In genomic region chr10:75613685-75614587, GRCh38 we compare ENCODE assay signal across 12 cellular contexts.
A peak's percentile ranks its signal among the peaks of the same experiment; 100 is the strongest.
DNase-seq lines count a peak whose midpoint lies in the region; ATAC-seq, FAIRE-seq and TF ChIP-seq lines count a peak whose summit lies in the region.
"Had no signal": no experiment of that assay in that cellular context is flagged by ENCODE, and none has a peak within 500 bp of the region (broad histone marks: within the 10 kb centered on the region; RNA-seq: fewer than 3 reads in every experiment).

No MANE protein-coding gene starts in this region.

- H3K36me3 ChIP-seq in SK-N-SH (replicated peaks in 1 of 2; ENCODE audit: control insufficient read depth in 1 of 2, insufficient read depth in 2 of 2, low read length in 1 of 2) (no peaks in the 10 kb centered on the region), neural progenitor cell (no peaks in the 10 kb centered on the region)
- H3K36me3 ChIP-seq: gastroesophageal sphincter had no signal

- H3K9me3 ChIP-seq in SK-N-SH, result no peaks in the 10 kb centered on the region
- H3K9me3 ChIP-seq in neural progenitor cell (ENCODE audit: low read depth), result no peaks in the 10 kb centered on the region
- H3K9me3 ChIP-seq: gastroesophageal sphincter had no signal

- H4K20me1 ChIP-seq in SK-N-SH (ENCODE audit: insufficient read depth), result no peaks in the 10 kb centered on the region
- no peaks in the 10 kb centered on the region for H4K20me1 ChIP-seq in neural progenitor cell (ENCODE audit: low read depth)

- H3F3A ChIP-seq in SK-N-SH (replicated peaks; ENCODE audit: insufficient read depth), result no peaks in the 10 kb centered on the region
- H3F3A ChIP-seq in neural progenitor cell (ENCODE audit: low read depth), result no peaks in the 10 kb centered on the region

- TF ChIP-seq EP300 in SK-N-SH (IDR thresholded peaks at IDR 0.05; ENCODE audit: borderline replicate concordance in 1 of 2, low read depth in 1 of 2, low read length in 1 of 2), result no peak

- FAIRE-seq in urothelium cell line (lab: Jason Lieb, UNC), result no peak

- POLR2A ChIA-PET in SK-N-SH (lab: Yijun Ruan, JAX), result no interaction called here

- H3K4me3 ChIP-seq in SK-N-SH (ENCODE audit: low read depth in 2 of 2, low read length in 1 of 2), result no peak overlapping the region
- no peak overlapping the region for H3K4me3 ChIP-seq in neural progenitor cell
- H3K4me3 ChIP-seq: gastroesophageal sphincter had no signal

- H3K4me3 Mint-ChIP-seq in neural progenitor cell, result no peak overlapping the region

- H3K4me2 ChIP-seq in SK-N-SH, result no peak overlapping the region
- peak overlapping the region; percentile 21 for H3K4me2 ChIP-seq in neural progenitor cell

- H3K27ac ChIP-seq in SK-N-SH (ENCODE audit: low read depth in 2 of 2, low read length in 1 of 2) (no peak overlapping the region; a peak in 1 of 4 replicates), neural progenitor cell (no peak overlapping the region)

- H3K9ac ChIP-seq in SK-N-SH (no peak overlapping the region), neural progenitor cell (no peak overlapping the region)

- H3K79me2 ChIP-seq in SK-N-SH (ENCODE audit: insufficient read depth) (no peaks in the 10 kb centered on the region), neural progenitor cell (ENCODE audit: low read depth) (no peaks in the 10 kb centered on the region)

- peaks cover 24% of the 10 kb centered on the region for H3K4me1 Mint-ChIP-seq in neural progenitor cell

- TF ChIP-seq CTCF in SK-N-SH (IDR thresholded peaks at IDR 0.05) (no peak), neural progenitor cell (IDR thresholded peaks at IDR 0.05) (no peak)

- H3K27ac Mint-ChIP-seq in neural progenitor cell, result no peak overlapping the region

- DNase-seq in SK-N-SH, result no peak
- peak; percentile 37 for DNase-seq in neural progenitor cell (ENCODE audit: low spot score)
- DNase-seq in urothelium cell line (ENCODE audit: low spot score), result no peak
- no peak for DNase-seq in EL
- no peak for DNase-seq in kidney tubule cell (ENCODE audit: low spot score)
- DNase-seq: NCI-H510A treated with DMSO at 0.1 percent for 48 hours; stimulated activated naive CD8-positive, alpha-beta T cell treated with anti-CD3 and anti-CD28 coated beads, Interleukin-15, Interleukin-2, amounts not matched to agents 100 U/mL and 50 U/mL, for 24 hours; T-helper 1 cell had no signal

- peak; percentile 42 for ATAC-seq in GM19324 (IDR thresholded peaks at IDR 0.05; ENCODE audit: low FRiP score, unreplicated experiment)
- ATAC-seq in HG03039 (IDR thresholded peaks at IDR 0.05; ENCODE audit: unreplicated experiment), result peak; percentile 34
- ATAC-seq in activated CD4-positive, CD25-positive, alpha-beta regulatory T cell treated with anti-CD3 and anti-CD28 coated beads, Interleukin-2, amount 50 U/mL, for 24 hours, result no peak
- ATAC-seq: stimulated activated naive CD8-positive, alpha-beta T cell treated with anti-CD3 and anti-CD28 coated beads, Interleukin-15, Interleukin-2, amounts not matched to agents 100 U/mL and 50 U/mL, for 24 hours had no signal

- H3K36me3 Mint-ChIP-seq in neural progenitor cell, result no peaks in the 10 kb centered on the region

- H3K9me3 Mint-ChIP-seq in neural progenitor cell, result no peaks in the 10 kb centered on the region

- TF ChIP-seq RAD21 in SK-N-SH (IDR thresholded peaks at IDR 0.05; ENCODE audit: low read length), result no peak

- CTCF ChIA-PET in SK-N-SH (lab: Yijun Ruan, JAX), result no interaction called here

- no peaks in the 10 kb centered on the region for H3K9me2 ChIP-seq in SK-N-SH

- peaks cover 7% of the 10 kb centered on the region for H3K27me3 Mint-ChIP-seq in neural progenitor cell (ENCODE audit: insufficient read depth, low read depth)

- H2AFZ ChIP-seq in SK-N-SH (ENCODE audit: low read depth) (no peak overlapping the region), neural progenitor cell (replicated peaks) (peak overlapping the region; percentile 64)

- H3K27me3 ChIP-seq in SK-N-SH (ENCODE audit: insufficient read depth), result no peaks in the 10 kb centered on the region
- H3K27me3 ChIP-seq in neural progenitor cell, result no peaks in the 10 kb centered on the region
- H3K27me3 ChIP-seq: gastroesophageal sphincter had no signal

- H3K4me1 ChIP-seq in SK-N-SH (ENCODE audit: control insufficient read depth in 1 of 2, insufficient read depth in 2 of 2, low read depth in 1 of 2, low read length in 1 of 2) (peaks cover 0 to 6% of the 10 kb centered on the region in 2 experiments; a peak in 2 of 4 replicates), neural progenitor cell (peaks cover 28% of the 10 kb centered on the region)

- WGBS in SK-N-SH (ENCODE audit: low lambda C conversion rate), result 54% methylated on average over 10 of the region's 10 CpGs

TF ChIP-seq in SK-N-SH, 30 proteins besides CTCF, POLR2A, EP300 and RAD21:
- TF ChIP-seq USF1 (IDR thresholded peaks at IDR 0.05; ENCODE audit: borderline replicate concordance, low read depth) (no peak), FOXJ3 (CRISPR knock-in tag; IDR thresholded peaks at IDR 0.05) (no peak), RCOR1 (IDR thresholded peaks at IDR 0.05; ENCODE audit: low read length) (peak; percentile 57; the same call in 1 of the 2 replicates), NFIC (IDR thresholded peaks at IDR 0.05; ENCODE audit: borderline replicate concordance) (no peak), YY1 (IDR thresholded peaks at IDR 0.05; ENCODE audit: low read depth) (no peak), TAF1 (IDR thresholded peaks at IDR 0.05; ENCODE audit: borderline replicate concordance, low read depth, low read length) (no peak), NRF1 (IDR thresholded peaks at IDR 0.05; ENCODE audit: low read depth, low read length) (no peak), FOXM1 (IDR thresholded peaks at IDR 0.05; ENCODE audit: low read depth) (no peak)
TF ChIP-seq in SK-N-SH: peak in this region for 1.

Comparison
In these comparisons a context has a peak if more than half of its experiments do, and no peak if none do; other contexts are left out.
1. ATAC-seq: peak in GM19324 (single experiment) and HG03039 (single experiment); none in activated CD4-positive, CD25-positive, alpha-beta regulatory T cell treated with anti-CD3 and anti-CD28 coated beads, Interleukin-2, amount 50 U/mL, for 24 hours (0 of 2).